ENCODE assay signal across 1 cellular context in the genomic region with DNA sequence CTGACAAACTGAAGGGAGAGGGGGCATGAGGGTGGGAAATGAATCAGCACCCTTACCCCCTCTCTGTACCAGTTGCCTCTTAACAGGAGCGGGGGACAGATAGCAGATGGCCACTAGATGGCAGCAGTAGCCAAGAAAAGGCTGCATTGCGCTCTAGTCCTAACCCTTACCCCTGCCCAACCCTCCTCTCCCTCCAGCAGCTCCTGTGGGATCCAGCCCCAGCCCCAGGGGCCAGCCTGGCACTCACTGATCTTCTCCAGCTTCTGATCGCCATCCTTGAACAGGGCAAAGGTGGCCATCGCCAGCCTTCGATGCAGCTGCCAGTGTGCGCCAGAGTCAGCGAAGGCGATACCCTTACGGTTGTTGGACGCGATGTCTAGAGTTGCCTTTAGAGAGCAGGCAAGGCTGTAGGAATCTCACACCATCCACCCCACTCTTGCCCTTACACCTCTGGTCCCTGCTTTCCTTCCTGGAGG.
TF ChIP-seq lines count a peak whose summit lies in the region.

No MANE protein-coding gene starts in this region.

TF ChIP-seq in HepG2, 621 proteins besides CTCF, POLR2A, EP300 and RAD21 (continues in another document):
- TF ChIP-seq LCORL (IDR thresholded peaks at IDR 0.05): no peak
- 0 out of 2 replicates have a peak, but pooled peaks have one; percentile 44 for TF ChIP-seq LCORL (CRISPR knock-in tag; IDR thresholded peaks at IDR 0.05)
- TF ChIP-seq ZBTB38 (CRISPR knock-in tag; IDR thresholded peaks at IDR 0.05): peak; percentile 68
- TF ChIP-seq PITX1 (CRISPR knock-in tag; IDR thresholded peaks at IDR 0.05): peak; percentile 27; the same call in 1 of the 2 replicates
- peak; percentile 97 for TF ChIP-seq STAG1 (CRISPR knock-in tag; IDR thresholded peaks at IDR 0.05)
- 0 out of 2 replicates have a peak, but pooled peaks have one; percentile 42 for TF ChIP-seq NRL (CRISPR knock-in tag; IDR thresholded peaks at IDR 0.05; ENCODE audit: borderline replicate concordance)
- 0 out of 2 replicates have a peak, but pooled peaks have one; percentile 21 for TF ChIP-seq MYC (CRISPR knock-in tag; IDR thresholded peaks at IDR 0.05; ENCODE audit: borderline replicate concordance)
- peak; percentile 55; the same call in 1 of the 2 replicates for TF ChIP-seq SALL2 (CRISPR knock-in tag; IDR thresholded peaks at IDR 0.05)
- TF ChIP-seq, protein P1, sequence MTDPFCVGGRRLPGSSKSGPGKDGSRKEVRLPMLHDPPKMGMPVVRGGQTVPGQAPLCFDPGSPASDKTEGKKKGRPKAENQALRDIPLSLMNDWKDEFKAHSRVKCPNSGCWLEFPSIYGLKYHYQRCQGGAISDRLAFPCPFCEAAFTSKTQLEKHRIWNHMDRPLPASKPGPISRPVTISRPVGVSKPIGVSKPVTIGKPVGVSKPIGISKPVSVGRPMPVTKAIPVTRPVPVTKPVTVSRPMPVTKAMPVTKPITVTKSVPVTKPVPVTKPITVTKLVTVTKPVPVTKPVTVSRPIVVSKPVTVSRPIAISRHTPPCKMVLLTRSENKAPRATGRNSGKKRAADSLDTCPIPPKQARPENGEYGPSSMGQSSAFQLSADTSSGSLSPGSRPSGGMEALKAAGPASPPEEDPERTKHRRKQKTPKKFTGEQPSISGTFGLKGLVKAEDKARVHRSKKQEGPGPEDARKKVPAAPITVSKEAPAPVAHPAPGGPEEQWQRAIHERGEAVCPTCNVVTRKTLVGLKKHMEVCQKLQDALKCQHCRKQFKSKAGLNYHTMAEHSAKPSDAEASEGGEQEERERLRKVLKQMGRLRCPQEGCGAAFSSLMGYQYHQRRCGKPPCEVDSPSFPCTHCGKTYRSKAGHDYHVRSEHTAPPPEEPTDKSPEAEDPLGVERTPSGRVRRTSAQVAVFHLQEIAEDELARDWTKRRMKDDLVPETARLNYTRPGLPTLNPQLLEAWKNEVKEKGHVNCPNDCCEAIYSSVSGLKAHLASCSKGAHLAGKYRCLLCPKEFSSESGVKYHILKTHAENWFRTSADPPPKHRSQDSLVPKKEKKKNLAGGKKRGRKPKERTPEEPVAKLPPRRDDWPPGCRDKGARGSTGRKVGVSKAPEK (CRISPR knock-in tag; IDR thresholded peaks at IDR 0.05; ENCODE audit: borderline replicate concordance): 0 out of 2 replicates have a peak, but pooled peaks have one; percentile 65
- TF ChIP-seq, protein P2, sequence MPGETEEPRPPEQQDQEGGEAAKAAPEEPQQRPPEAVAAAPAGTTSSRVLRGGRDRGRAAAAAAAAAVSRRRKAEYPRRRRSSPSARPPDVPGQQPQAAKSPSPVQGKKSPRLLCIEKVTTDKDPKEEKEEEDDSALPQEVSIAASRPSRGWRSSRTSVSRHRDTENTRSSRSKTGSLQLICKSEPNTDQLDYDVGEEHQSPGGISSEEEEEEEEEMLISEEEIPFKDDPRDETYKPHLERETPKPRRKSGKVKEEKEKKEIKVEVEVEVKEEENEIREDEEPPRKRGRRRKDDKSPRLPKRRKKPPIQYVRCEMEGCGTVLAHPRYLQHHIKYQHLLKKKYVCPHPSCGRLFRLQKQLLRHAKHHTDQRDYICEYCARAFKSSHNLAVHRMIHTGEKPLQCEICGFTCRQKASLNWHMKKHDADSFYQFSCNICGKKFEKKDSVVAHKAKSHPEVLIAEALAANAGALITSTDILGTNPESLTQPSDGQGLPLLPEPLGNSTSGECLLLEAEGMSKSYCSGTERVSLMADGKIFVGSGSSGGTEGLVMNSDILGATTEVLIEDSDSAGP (CRISPR knock-in tag; IDR thresholded peaks at IDR 0.05; ENCODE audit: borderline replicate concordance): peak; percentile 55; the same call in 1 of the 2 replicates
- 0 out of 2 replicates have a peak, but pooled peaks have one; percentile 13 for TF ChIP-seq SP2 (CRISPR knock-in tag; IDR thresholded peaks at IDR 0.05)
- TF ChIP-seq, protein P3, sequence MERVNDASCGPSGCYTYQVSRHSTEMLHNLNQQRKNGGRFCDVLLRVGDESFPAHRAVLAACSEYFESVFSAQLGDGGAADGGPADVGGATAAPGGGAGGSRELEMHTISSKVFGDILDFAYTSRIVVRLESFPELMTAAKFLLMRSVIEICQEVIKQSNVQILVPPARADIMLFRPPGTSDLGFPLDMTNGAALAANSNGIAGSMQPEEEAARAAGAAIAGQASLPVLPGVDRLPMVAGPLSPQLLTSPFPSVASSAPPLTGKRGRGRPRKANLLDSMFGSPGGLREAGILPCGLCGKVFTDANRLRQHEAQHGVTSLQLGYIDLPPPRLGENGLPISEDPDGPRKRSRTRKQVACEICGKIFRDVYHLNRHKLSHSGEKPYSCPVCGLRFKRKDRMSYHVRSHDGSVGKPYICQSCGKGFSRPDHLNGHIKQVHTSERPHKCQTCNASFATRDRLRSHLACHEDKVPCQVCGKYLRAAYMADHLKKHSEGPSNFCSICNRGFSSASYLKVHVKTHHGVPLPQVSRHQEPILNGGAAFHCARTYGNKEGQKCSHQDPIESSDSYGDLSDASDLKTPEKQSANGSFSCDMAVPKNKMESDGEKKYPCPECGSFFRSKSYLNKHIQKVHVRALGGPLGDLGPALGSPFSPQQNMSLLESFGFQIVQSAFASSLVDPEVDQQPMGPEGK (CRISPR knock-in tag; IDR thresholded peaks at IDR 0.05): peak; percentile 36; the same call in 1 of the 2 replicates
- peak; percentile 49; the same call in 1 of the 2 replicates for TF ChIP-seq ZNF776 (CRISPR knock-in tag; IDR thresholded peaks at IDR 0.05)
- TF ChIP-seq, protein P4, sequence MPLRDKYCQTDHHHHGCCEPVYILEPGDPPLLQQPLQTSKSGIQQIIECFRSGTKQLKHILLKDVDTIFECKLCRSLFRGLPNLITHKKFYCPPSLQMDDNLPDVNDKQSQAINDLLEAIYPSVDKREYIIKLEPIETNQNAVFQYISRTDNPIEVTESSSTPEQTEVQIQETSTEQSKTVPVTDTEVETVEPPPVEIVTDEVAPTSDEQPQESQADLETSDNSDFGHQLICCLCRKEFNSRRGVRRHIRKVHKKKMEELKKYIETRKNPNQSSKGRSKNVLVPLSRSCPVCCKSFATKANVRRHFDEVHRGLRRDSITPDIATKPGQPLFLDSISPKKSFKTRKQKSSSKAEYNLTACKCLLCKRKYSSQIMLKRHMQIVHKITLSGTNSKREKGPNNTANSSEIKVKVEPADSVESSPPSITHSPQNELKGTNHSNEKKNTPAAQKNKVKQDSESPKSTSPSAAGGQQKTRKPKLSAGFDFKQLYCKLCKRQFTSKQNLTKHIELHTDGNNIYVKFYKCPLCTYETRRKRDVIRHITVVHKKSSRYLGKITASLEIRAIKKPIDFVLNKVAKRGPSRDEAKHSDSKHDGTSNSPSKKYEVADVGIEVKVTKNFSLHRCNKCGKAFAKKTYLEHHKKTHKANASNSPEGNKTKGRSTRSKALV (CRISPR knock-in tag; IDR thresholded peaks at IDR 0.05): no peak
- peak; percentile 46; the same call in 1 of the 2 replicates for TF ChIP-seq DNMT1 (CRISPR knock-in tag; IDR thresholded peaks at IDR 0.05)
- TF ChIP-seq ZMYM2 (CRISPR knock-in tag; IDR thresholded peaks at IDR 0.05): 0 out of 2 replicates have a peak, but pooled peaks have one; percentile 37
- no peak for TF ChIP-seq SMAD3 (CRISPR knock-in tag; IDR thresholded peaks at IDR 0.05)
- TF ChIP-seq SOX6 (IDR thresholded peaks at IDR 0.05): no peak
- TF ChIP-seq SOX6 (CRISPR knock-in tag; IDR thresholded peaks at IDR 0.05): 0 out of 2 replicates have a peak, but pooled peaks have one; percentile 34
- TF ChIP-seq, protein P5, sequence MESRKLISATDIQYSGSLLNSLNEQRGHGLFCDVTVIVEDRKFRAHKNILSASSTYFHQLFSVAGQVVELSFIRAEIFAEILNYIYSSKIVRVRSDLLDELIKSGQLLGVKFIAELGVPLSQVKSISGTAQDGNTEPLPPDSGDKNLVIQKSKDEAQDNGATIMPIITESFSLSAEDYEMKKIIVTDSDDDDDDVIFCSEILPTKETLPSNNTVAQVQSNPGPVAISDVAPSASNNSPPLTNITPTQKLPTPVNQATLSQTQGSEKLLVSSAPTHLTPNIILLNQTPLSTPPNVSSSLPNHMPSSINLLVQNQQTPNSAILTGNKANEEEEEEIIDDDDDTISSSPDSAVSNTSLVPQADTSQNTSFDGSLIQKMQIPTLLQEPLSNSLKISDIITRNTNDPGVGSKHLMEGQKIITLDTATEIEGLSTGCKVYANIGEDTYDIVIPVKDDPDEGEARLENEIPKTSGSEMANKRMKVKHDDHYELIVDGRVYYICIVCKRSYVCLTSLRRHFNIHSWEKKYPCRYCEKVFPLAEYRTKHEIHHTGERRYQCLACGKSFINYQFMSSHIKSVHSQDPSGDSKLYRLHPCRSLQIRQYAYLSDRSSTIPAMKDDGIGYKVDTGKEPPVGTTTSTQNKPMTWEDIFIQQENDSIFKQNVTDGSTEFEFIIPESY (CRISPR knock-in tag; IDR thresholded peaks at IDR 0.05): peak; percentile 73; the same call in 1 of the 2 replicates
- TF ChIP-seq SALL1 (CRISPR knock-in tag; IDR thresholded peaks at IDR 0.05): peak; percentile 41; the same call in 1 of the 2 replicates
- TF ChIP-seq HOXA5 (CRISPR knock-in tag; IDR thresholded peaks at IDR 0.05): 0 out of 2 replicates have a peak, but pooled peaks have one; percentile 50
- TF ChIP-seq ZNF891 (CRISPR knock-in tag; IDR thresholded peaks at IDR 0.05): 0 out of 2 replicates have a peak, but pooled peaks have one; percentile 49
- peak; percentile 57; the same call in 1 of the 2 replicates for TF ChIP-seq NFKB2 (CRISPR knock-in tag; IDR thresholded peaks at IDR 0.05; ENCODE audit: borderline replicate concordance)
- peak; percentile 57; the same call in 1 of the 2 replicates for TF ChIP-seq RXRA (CRISPR knock-in tag; IDR thresholded peaks at IDR 0.05)
- TF ChIP-seq THAP11 (CRISPR knock-in tag; IDR thresholded peaks at IDR 0.05): 0 out of 2 replicates have a peak, but pooled peaks have one; percentile 30
- no peak for TF ChIP-seq ERF (CRISPR knock-in tag; IDR thresholded peaks at IDR 0.05)
- TF ChIP-seq, protein P6, sequence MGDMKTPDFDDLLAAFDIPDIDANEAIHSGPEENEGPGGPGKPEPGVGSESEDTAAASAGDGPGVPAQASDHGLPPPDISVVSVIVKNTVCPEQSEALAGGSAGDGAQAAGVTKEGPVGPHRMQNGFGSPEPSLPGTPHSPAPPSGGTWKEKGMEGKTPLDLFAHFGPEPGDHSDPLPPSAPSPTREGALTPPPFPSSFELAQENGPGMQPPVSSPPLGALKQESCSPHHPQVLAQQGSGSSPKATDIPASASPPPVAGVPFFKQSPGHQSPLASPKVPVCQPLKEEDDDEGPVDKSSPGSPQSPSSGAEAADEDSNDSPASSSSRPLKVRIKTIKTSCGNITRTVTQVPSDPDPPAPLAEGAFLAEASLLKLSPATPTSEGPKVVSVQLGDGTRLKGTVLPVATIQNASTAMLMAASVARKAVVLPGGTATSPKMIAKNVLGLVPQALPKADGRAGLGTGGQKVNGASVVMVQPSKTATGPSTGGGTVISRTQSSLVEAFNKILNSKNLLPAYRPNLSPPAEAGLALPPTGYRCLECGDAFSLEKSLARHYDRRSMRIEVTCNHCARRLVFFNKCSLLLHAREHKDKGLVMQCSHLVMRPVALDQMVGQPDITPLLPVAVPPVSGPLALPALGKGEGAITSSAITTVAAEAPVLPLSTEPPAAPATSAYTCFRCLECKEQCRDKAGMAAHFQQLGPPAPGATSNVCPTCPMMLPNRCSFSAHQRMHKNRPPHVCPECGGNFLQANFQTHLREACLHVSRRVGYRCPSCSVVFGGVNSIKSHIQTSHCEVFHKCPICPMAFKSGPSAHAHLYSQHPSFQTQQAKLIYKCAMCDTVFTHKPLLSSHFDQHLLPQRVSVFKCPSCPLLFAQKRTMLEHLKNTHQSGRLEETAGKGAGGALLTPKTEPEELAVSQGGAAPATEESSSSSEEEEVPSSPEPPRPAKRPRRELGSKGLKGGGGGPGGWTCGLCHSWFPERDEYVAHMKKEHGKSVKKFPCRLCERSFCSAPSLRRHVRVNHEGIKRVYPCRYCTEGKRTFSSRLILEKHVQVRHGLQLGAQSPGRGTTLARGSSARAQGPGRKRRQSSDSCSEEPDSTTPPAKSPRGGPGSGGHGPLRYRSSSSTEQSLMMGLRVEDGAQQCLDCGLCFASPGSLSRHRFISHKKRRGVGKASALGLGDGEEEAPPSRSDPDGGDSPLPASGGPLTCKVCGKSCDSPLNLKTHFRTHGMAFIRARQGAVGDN (CRISPR knock-in tag; IDR thresholded peaks at IDR 0.05): peak; percentile 56; the same call in 1 of the 2 replicates
- peak; percentile 62; the same call in 1 of the 2 replicates for TF ChIP-seq KDM5B (CRISPR knock-in tag; IDR thresholded peaks at IDR 0.05; ENCODE audit: borderline replicate concordance)
- no peak for TF ChIP-seq ISX (CRISPR knock-in tag; conservative IDR thresholded peaks at IDR 0.05)
- peak; percentile 23; the same call in 1 of the 2 replicates for TF ChIP-seq FOSL2 (CRISPR knock-in tag; IDR thresholded peaks at IDR 0.05)
- no peak for TF ChIP-seq ZNF530 (CRISPR knock-in tag; IDR thresholded peaks at IDR 0.05; ENCODE audit: low read depth)
- TF ChIP-seq REPIN1 (CRISPR knock-in tag; IDR thresholded peaks at IDR 0.05; ENCODE audit: borderline replicate concordance, low read depth): peak; percentile 54; the same call in 1 of the 2 replicates
- TF ChIP-seq SMC3 (IDR thresholded peaks at IDR 0.05; ENCODE audit: low read length): peak; percentile 95
- TF ChIP-seq ZNF83 (CRISPR knock-in tag; IDR thresholded peaks at IDR 0.05; ENCODE audit: borderline replicate concordance): 0 out of 2 replicates have a peak, but pooled peaks have one; percentile 52
- TF ChIP-seq, protein P7, sequence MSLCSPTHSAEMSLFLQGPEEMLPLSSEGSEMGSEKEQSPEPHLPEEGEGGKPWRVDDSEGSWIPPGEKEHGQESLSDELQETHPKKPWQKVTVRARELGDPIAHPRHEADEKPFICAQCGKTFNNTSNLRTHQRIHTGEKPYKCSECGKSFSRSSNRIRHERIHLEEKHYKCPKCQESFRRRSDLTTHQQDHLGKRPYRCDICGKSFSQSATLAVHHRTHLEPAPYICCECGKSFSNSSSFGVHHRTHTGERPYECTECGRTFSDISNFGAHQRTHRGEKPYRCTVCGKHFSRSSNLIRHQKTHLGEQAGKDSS (CRISPR knock-in tag; IDR thresholded peaks at IDR 0.05; ENCODE audit: borderline replicate concordance, low read depth): no peak
- TF ChIP-seq FOXO1 (CRISPR knock-in tag; IDR thresholded peaks at IDR 0.05): no peak
- TF ChIP-seq, protein P8, sequence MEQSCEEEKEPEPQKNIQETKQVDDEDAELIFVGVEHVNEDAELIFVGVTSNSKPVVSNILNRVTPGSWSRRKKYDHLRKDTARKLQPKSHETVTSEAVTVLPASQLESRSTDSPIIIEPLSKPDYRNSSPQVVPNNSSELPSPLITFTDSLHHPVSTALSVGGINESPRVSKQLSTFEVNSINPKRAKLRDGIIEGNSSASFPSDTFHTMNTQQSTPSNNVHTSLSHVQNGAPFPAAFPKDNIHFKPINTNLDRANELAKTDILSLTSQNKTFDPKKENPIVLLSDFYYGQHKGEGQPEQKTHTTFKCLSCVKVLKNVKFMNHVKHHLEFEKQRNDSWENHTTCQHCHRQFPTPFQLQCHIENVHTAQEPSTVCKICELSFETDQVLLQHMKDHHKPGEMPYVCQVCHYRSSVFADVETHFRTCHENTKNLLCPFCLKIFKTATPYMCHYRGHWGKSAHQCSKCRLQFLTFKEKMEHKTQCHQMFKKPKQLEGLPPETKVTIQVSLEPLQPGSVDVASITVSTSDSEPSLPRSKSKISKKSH (CRISPR knock-in tag; IDR thresholded peaks at IDR 0.05; ENCODE audit: borderline replicate concordance): peak; percentile 77
